In genomic region chr2:212538156-212539144, GRCh38 we compare ENCODE assay signal across 8 cellular contexts. TPM values are rescaled to one million over a fixed set of nuclear protein-coding genes. Genes with fewer than 3 reads are reported as not detected.
DNase-seq lines count a peak whose midpoint lies in the region; ATAC-seq and TF ChIP-seq lines count a peak whose summit lies in the region.

Gene ERBB4, minus strand, starts transcription at chr2:212538802. Its CDS starts 272 bp downstream, at chr2:212538530.

- no peaks in the 10 kb centered on the region for H3K79me2 ChIP-seq in hepatocyte

- peak within 1 kb of the TSS; percentile 56 for H3K4me3 Mint-ChIP-seq in activated naive CD8-positive, alpha-beta T cell

- H3K9me3 ChIP-seq in hepatocyte (ENCODE audit: low read depth) = no peaks in the 10 kb centered on the region

- no peak within 1 kb of the TSS for H3K27ac Mint-ChIP-seq in activated naive CD8-positive, alpha-beta T cell

- under 1% methylated on average over 45 of the region's 82 CpGs for WGBS in hepatocyte (ENCODE audit: low lambda C conversion rate, missing lambda C conversion rate)

- H3K4me1 Mint-ChIP-seq in activated naive CD8-positive, alpha-beta T cell (ENCODE audit: low read depth) = peaks cover 15% of the 10 kb centered on the region

- peaks cover 48% of the 10 kb centered on the region for H3K27me3 ChIP-seq in hepatocyte

- no peak within 1 kb of the TSS for H3K27ac ChIP-seq in hepatocyte

- ATAC-seq in GM21390 (IDR thresholded peaks at IDR 0.05; ENCODE audit: unreplicated experiment) = peak; percentile 25

- no peaks in the 10 kb centered on the region for H3K36me3 ChIP-seq in hepatocyte (replicated peaks; ENCODE audit: insufficient read depth, low read depth)

- CTCF ChIA-PET in AG04449 (lab: Yijun Ruan, JAX) = no interaction called here

- TF ChIP-seq CTCF in AG04449 (IDR thresholded peaks at IDR 0.05; ENCODE audit: insufficient read depth, low read length, missing control alignments) = no peak
- TF ChIP-seq CTCF in hepatocyte (IDR thresholded peaks at IDR 0.05; ENCODE audit: poor library complexity) = no peak

- DNase-seq in AG04449 (ENCODE audit: low read depth, low spot score) (no peak), hepatocyte (ENCODE audit: low spot score) (peak; percentile 24), renal cortical epithelial cell (ENCODE audit: low read depth) (no peak), foreskin melanocyte (no peak), amniotic stem cell (lab: John Stamatoyannopoulos, UW) (no peak), NCI-H526 treated with DMSO at 0.1 percent for 48 hours (lab: John Stamatoyannopoulos, UW) (no peak)

- no peaks in the 10 kb centered on the region for H3K9me3 Mint-ChIP-seq in activated naive CD8-positive, alpha-beta T cell (ENCODE audit: low read depth)

- no peaks in the 10 kb centered on the region for H3K9me2 ChIP-seq in hepatocyte (replicated peaks; ENCODE audit: insufficient read depth)

- POLR2A ChIA-PET in AG04449 (lab: Yijun Ruan, JAX) = no interaction called here

- H3K4me2 ChIP-seq in hepatocyte = peak within 1 kb of the TSS; percentile 99

- H3K27me3 Mint-ChIP-seq in activated naive CD8-positive, alpha-beta T cell = peaks cover 28% of the 10 kb centered on the region

- H2AFZ ChIP-seq in hepatocyte = peak within 1 kb of the TSS; percentile 92

- H4K20me1 ChIP-seq in hepatocyte (ENCODE audit: insufficient read depth, poor library complexity, severe bottlenecking) = no peaks in the 10 kb centered on the region

- H3K4me1 ChIP-seq in hepatocyte (ENCODE audit: insufficient read depth) = peaks cover 4% of the 10 kb centered on the region

- no peaks in the 10 kb centered on the region for H3K36me3 Mint-ChIP-seq in activated naive CD8-positive, alpha-beta T cell

- peak within 1 kb of the TSS; percentile 48 for H3K4me3 ChIP-seq in AG04449 (ENCODE audit: low read depth, low read length)
- H3K4me3 ChIP-seq in hepatocyte = peak within 1 kb of the TSS; percentile 75

RNA-seq across cellular contexts. Expression of gene ERBB4, which starts in this region (rescaled TPM):
- 2.4 and 3.9 TPM in 2 replicates for total RNA-seq in hepatocyte
- 3.4 and 4.5 TPM in 2 replicates for polyA plus RNA-seq in hepatocyte
- 1.9 and 40.7 TPM in 2 replicates for total RNA-seq in renal cortical epithelial cell
